Comparison of ENCODE assay signal across 25 cellular contexts in genomic region chr20:61307686-61308085, GRCh38. TPM values are rescaled to one million over a fixed set of nuclear protein-coding genes. Genes with fewer than 3 reads are reported as not detected.
"Had no signal": no experiment of that assay in that cellular context is flagged by ENCODE, and none has a peak within 500 bp of the region (broad histone marks: within the 10 kb centered on the region; RNA-seq: fewer than 3 reads in every experiment).

No MANE protein-coding gene starts in this region.

- H3K36me3 ChIP-seq: SJCRH30 had no signal

- DNase-seq: activated B cell treated with CpG ODN at 0.5 μM for 24 hours; activated CD4-positive, alpha-beta T cell treated with anti-CD3 and anti-CD28 coated beads for 1 hour; activated CD4-positive, alpha-beta T cell treated with anti-CD3 and anti-CD28 coated beads, Interleukin-2, amount 10 ng/mL, durations not matched to agents 24 days and 14 days; activated CD4-positive, alpha-beta T cell treated with anti-CD3 and anti-CD28 coated beads, Interleukin-2, amount 50 U/mL, for 48 hours; activated CD8-positive, alpha-beta memory T cell treated with anti-CD3 and anti-CD28 coated beads, Interleukin-2, amount 10 ng/mL, durations not matched to agents 7 days and 5 days; activated effector memory CD4-positive, alpha-beta T cell treated with Interleukin-2 at 50 U/mL for 16 hours; activated naive CD4-positive, alpha-beta T cell; activated T-cell treated with anti-CD3 and anti-CD28 coated beads, Interleukin-2, amount 50 U/mL, for 24 hours; Kasumi-1; KBM-7; NCI-H1417; NCI-H1930; NCI-H2171; NCI-H2227 treated with DMSO at 0.1 percent for 48 hours; NCI-H446 treated with DMSO at 0.1 percent for 48 hours; NCI-H524 treated with DMSO at 0.1 percent for 48 hours; SJCRH30; SK-N-SH; SW 1271 had no signal

- H3K4me3 Mint-ChIP-seq: activated B cell treated with CpG ODN at 0.5 μM for 24 hours; activated CD4-positive, alpha-beta T cell treated with anti-CD3 and anti-CD28 coated beads, Interleukin-2, amount 10 ng/mL, durations not matched to agents 24 days and 14 days; activated CD8-positive, alpha-beta memory T cell treated with anti-CD3 and anti-CD28 coated beads, Interleukin-2, amount 10 ng/mL, durations not matched to agents 7 days and 5 days; activated naive CD4-positive, alpha-beta T cell treated with anti-CD3 and anti-CD28 coated beads, Interleukin-2, amount 50 U/mL, for 24 hours; activated T-cell treated with anti-CD3 and anti-CD28 coated beads, Interleukin-2, amount 50 U/mL, for 24 hours; activated T-helper 1 cell treated with anti-CD3 and anti-CD28 coated beads, Interleukin-12 subunit alpha, Interleukin-12 subunit beta, Interleukin-2, Interleukin-4 antibody, amounts not matched to agents 30 ng/mL and 10 ng/mL and 1 ng/mL, durations not matched to agents 14 hours and 24 hours and 36 hours; central memory CD8-positive, alpha-beta T cell; T-helper 1 cell treated with Interleukin-12 subunit alpha and Interleukin-12 subunit beta and Interleukin-4 antibody, amounts not matched to agents 30 μg/mL and 1 μg/mL, for 36 hours had no signal

- H3K4me1 ChIP-seq: SJCRH30 had no signal

- H3K36me3 Mint-ChIP-seq: activated CD8-positive, alpha-beta memory T cell treated with anti-CD3 and anti-CD28 coated beads, Interleukin-2, amount 10 ng/mL, durations not matched to agents 7 days and 5 days; activated naive CD4-positive, alpha-beta T cell treated with anti-CD3 and anti-CD28 coated beads, Interleukin-2, amount 50 U/mL, for 24 hours had no signal

- H3K4me3 ChIP-seq: SJCRH30 had no signal

- H3K4me2 ChIP-seq: SK-N-SH had no signal

- H3K27ac Mint-ChIP-seq: activated B cell treated with CpG ODN at 0.5 μM for 24 hours; activated CD4-positive, alpha-beta T cell treated with anti-CD3 and anti-CD28 coated beads, Interleukin-2, amount 10 ng/mL, durations not matched to agents 24 days and 14 days; activated CD8-positive, alpha-beta memory T cell treated with anti-CD3 and anti-CD28 coated beads, Interleukin-2, amount 10 ng/mL, durations not matched to agents 7 days and 5 days; activated naive CD4-positive, alpha-beta T cell treated with anti-CD3 and anti-CD28 coated beads, Interleukin-2, amount 50 U/mL, for 24 hours; activated T-cell treated with anti-CD3 and anti-CD28 coated beads, Interleukin-2, amount 50 U/mL, for 24 hours; activated T-helper 1 cell treated with anti-CD3 and anti-CD28 coated beads, Interleukin-12 subunit alpha, Interleukin-12 subunit beta, Interleukin-2, Interleukin-4 antibody, amounts not matched to agents 30 ng/mL and 10 ng/mL and 1 ng/mL, durations not matched to agents 14 hours and 24 hours and 36 hours; T-helper 1 cell treated with Interleukin-12 subunit alpha and Interleukin-12 subunit beta and Interleukin-4 antibody, amounts not matched to agents 30 μg/mL and 1 μg/mL, for 36 hours had no signal

- H3K9me3 ChIP-seq: SJCRH30, SK-N-SH had no signal

- H3K27ac ChIP-seq: SJCRH30 had no signal

- H3K4me1 Mint-ChIP-seq: activated B cell treated with CpG ODN at 0.5 μM for 24 hours; activated CD4-positive, alpha-beta T cell treated with anti-CD3 and anti-CD28 coated beads, Interleukin-2, amount 10 ng/mL, durations not matched to agents 24 days and 14 days; activated CD8-positive, alpha-beta memory T cell treated with anti-CD3 and anti-CD28 coated beads, Interleukin-2, amount 10 ng/mL, durations not matched to agents 7 days and 5 days; activated naive CD4-positive, alpha-beta T cell treated with anti-CD3 and anti-CD28 coated beads, Interleukin-2, amount 50 U/mL, for 24 hours; central memory CD8-positive, alpha-beta T cell had no signal

- ATAC-seq: activated CD8-positive, alpha-beta memory T cell treated with anti-CD3 and anti-CD28 coated beads, Interleukin-2, amount 10 ng/mL, durations not matched to agents 7 days and 5 days; Right ventricle myocardium inferior had no signal

- H3K27me3 Mint-ChIP-seq: activated B cell treated with CpG ODN at 0.5 μM for 24 hours; activated CD4-positive, alpha-beta T cell treated with anti-CD3 and anti-CD28 coated beads, Interleukin-2, amount 10 ng/mL, durations not matched to agents 24 days and 14 days; activated CD8-positive, alpha-beta memory T cell treated with anti-CD3 and anti-CD28 coated beads, Interleukin-2, amount 10 ng/mL, durations not matched to agents 7 days and 5 days; activated naive CD4-positive, alpha-beta T cell treated with anti-CD3 and anti-CD28 coated beads, Interleukin-2, amount 50 U/mL, for 24 hours; activated T-cell treated with anti-CD3 and anti-CD28 coated beads, Interleukin-2, amount 50 U/mL, for 24 hours; central memory CD8-positive, alpha-beta T cell had no signal

- H3K9me3 Mint-ChIP-seq: activated B cell treated with CpG ODN at 0.5 μM for 24 hours; activated CD4-positive, alpha-beta T cell treated with anti-CD3 and anti-CD28 coated beads, Interleukin-2, amount 10 ng/mL, durations not matched to agents 24 days and 14 days; activated naive CD4-positive, alpha-beta T cell treated with anti-CD3 and anti-CD28 coated beads, Interleukin-2, amount 50 U/mL, for 24 hours; activated T-cell treated with anti-CD3 and anti-CD28 coated beads, Interleukin-2, amount 50 U/mL, for 24 hours; central memory CD8-positive, alpha-beta T cell; T-helper 1 cell treated with Interleukin-12 subunit alpha and Interleukin-12 subunit beta and Interleukin-4 antibody, amounts not matched to agents 30 μg/mL and 1 μg/mL, for 36 hours had no signal

RNA-seq across cellular contexts. Expression of gene CDH4, which starts 55.6 kb away (rescaled TPM):
- total RNA-seq: activated B cell treated with CpG ODN at 0.5 μM for 24 hours; activated CD4-positive, alpha-beta T cell treated with anti-CD3 and anti-CD28 coated beads, Interleukin-2, amount 10 ng/mL, durations not matched to agents 24 days and 14 days; activated T-helper 1 cell treated with anti-CD3 and anti-CD28 coated beads, Interleukin-12 subunit alpha, Interleukin-12 subunit beta, Interleukin-2, Interleukin-4 antibody, amounts not matched to agents 30 ng/mL and 10 ng/mL and 1 ng/mL, durations not matched to agents 14 hours and 24 hours and 36 hours; OCI-LY7 had no signal
